ENCODE assay signal across 10 cellular contexts in genomic region chr10:80504158-80504811, GRCh38. TPM values are rescaled to one million over a fixed set of nuclear protein-coding genes. Genes with fewer than 3 reads are reported as not detected.
A peak's percentile ranks its signal among the peaks of the same experiment; 100 is the strongest.
DNase-seq lines count a peak whose midpoint lies in the region; ATAC-seq and TF ChIP-seq lines count a peak whose summit lies in the region.
"Had no signal": no experiment of that assay in that cellular context is flagged by ENCODE, and none has a peak within 500 bp of the region (broad histone marks: within the 10 kb centered on the region; RNA-seq: fewer than 3 reads in every experiment).

No MANE protein-coding gene starts in this region.

- peak overlapping the region; percentile 51 for H3K27ac ChIP-seq in CD4-positive, alpha-beta memory T cell (ENCODE audit: low read depth, low read length)
- peak overlapping the region in 1 of 2 experiments; percentile 92; a peak in 2 of 4 replicates for H3K27ac ChIP-seq in SK-N-SH (ENCODE audit: low read depth in 2 of 2, low read length in 1 of 2)

- H3F3A ChIP-seq in SK-N-SH (replicated peaks; ENCODE audit: insufficient read depth): peaks cover 40% of the 10 kb centered on the region

- TF ChIP-seq EP300 in SK-N-SH (IDR thresholded peaks at IDR 0.05; ENCODE audit: borderline replicate concordance in 1 of 2, low read depth in 1 of 2, low read length in 1 of 2): no peak

- intact Hi-C loops in CD4-positive, alpha-beta memory T cell (cut with micrococcal nuclease): loop anchor here (2.0 kb wide), 1 partner anchor 25 kb away; no protein-coding TSS in a partner anchor

- H3K9me3 ChIP-seq in CD4-positive, alpha-beta memory T cell (ENCODE audit: control insufficient read depth in 1 of 2, low read length in 2 of 2): no peaks in the 10 kb centered on the region
- H3K9me3 ChIP-seq in SK-N-SH: no peaks in the 10 kb centered on the region

- H3K4me2 ChIP-seq in SK-N-SH: no peak overlapping the region

- POLR2A ChIA-PET in CD4-positive, alpha-beta memory T cell (lab: Charles Lee; ENCODE audit: partially characterized antibody): interaction anchor here (0.7 to 11.7 kb wide), 9 partner anchors 8 to 47 kb away, joined by 3 to 713 read pairs (median 4); partner anchors contain the start of gene TSPAN14
- POLR2A ChIA-PET in SK-N-SH (lab: Yijun Ruan, JAX): interaction anchor here (1.8 kb wide), 1 partner anchor 96 kb away, joined by 6 read pairs; the partner anchor contains the start of gene PRXL2A

- no peaks in the 10 kb centered on the region for H3K27me3 ChIP-seq in CD4-positive, alpha-beta memory T cell (ENCODE audit: insufficient read depth, low read length)
- H3K27me3 ChIP-seq in SK-N-SH (ENCODE audit: insufficient read depth): no peaks in the 10 kb centered on the region

- no peaks in the 10 kb centered on the region for H3K27me3 Mint-ChIP-seq in CD4-positive, alpha-beta memory T cell
- H3K27me3 Mint-ChIP-seq in nephron (ENCODE audit: low read depth): peaks cover 3% of the 10 kb centered on the region

- H3K9me2 ChIP-seq in SK-N-SH: no peaks in the 10 kb centered on the region

- H3K79me2 ChIP-seq in SK-N-SH (ENCODE audit: insufficient read depth): peaks cover 81% of the 10 kb centered on the region

- no peak for DNase-seq in CD4-positive, alpha-beta memory T cell
- peak; percentile 75 for DNase-seq in SK-N-SH
- DNase-seq in erythroblast (lab: John Stamatoyannopoulos, UW): peak; percentile 86 to 96
- no peak for DNase-seq in KG1 (lab: John Stamatoyannopoulos, UW)
- no peak for DNase-seq in GM19240 (ENCODE audit: insufficient read length, low spot score)
- DNase-seq: central memory CD4-positive, alpha-beta T cell had no signal

- H3K4me3 Mint-ChIP-seq in CD4-positive, alpha-beta memory T cell: peak overlapping the region in 5 of 8 donors; percentile 7 to 66 (median 47)
- H3K4me3 Mint-ChIP-seq in nephron: no peak overlapping the region

- CTCF ChIA-PET in CD4-positive, alpha-beta memory T cell (lab: Charles Lee; ENCODE audit: partially characterized antibody): interaction anchor here (1.3 to 21.6 kb wide), 10 partner anchors 7 to 122 kb away, joined by 4 to 814 read pairs (median 24); partner anchors contain the start of genes PRXL2A and TSPAN14
- CTCF ChIA-PET in SK-N-SH (lab: Yijun Ruan, JAX): interaction anchor here (0.6 to 21.2 kb wide), 16 partner anchors 11 to 420 kb away, joined by 3 to 602 read pairs (median 16); partner anchors contain the start of gene TSPAN14

- H2AFZ ChIP-seq in SK-N-SH (ENCODE audit: low read depth): no peak overlapping the region

- H3K4me3 ChIP-seq in CD4-positive, alpha-beta memory T cell (ENCODE audit: low read length in 2 of 2): no peak overlapping the region
- H3K4me3 ChIP-seq in SK-N-SH (ENCODE audit: low read depth in 2 of 2, low read length in 1 of 2): no peak overlapping the region

- peaks cover 61 to 79% (median 69%) of the 10 kb centered on the region in 4 donors for H3K4me1 Mint-ChIP-seq in CD4-positive, alpha-beta memory T cell
- H3K4me1 Mint-ChIP-seq in nephron: peaks cover 73% of the 10 kb centered on the region

- H3K36me3 Mint-ChIP-seq in CD4-positive, alpha-beta memory T cell: peaks cover 19 to 66% of the 10 kb centered on the region in 2 donors
- peaks cover 21% of the 10 kb centered on the region for H3K36me3 Mint-ChIP-seq in nephron (ENCODE audit: low read depth)

- peaks cover 38% of the 10 kb centered on the region for H3K36me3 ChIP-seq in CD4-positive, alpha-beta memory T cell (ENCODE audit: insufficient read depth, low read length)
- peaks cover 0 to 4% of the 10 kb centered on the region in 2 experiments for H3K36me3 ChIP-seq in SK-N-SH (replicated peaks in 1 of 2; ENCODE audit: control insufficient read depth in 1 of 2, insufficient read depth in 2 of 2, low read length in 1 of 2)

- peak; percentile 15; the same call in 1 of the 2 replicates for TF ChIP-seq RAD21 in SK-N-SH (IDR thresholded peaks at IDR 0.05; ENCODE audit: low read length)

- WGBS in SK-N-SH (ENCODE audit: low lambda C conversion rate): 92% methylated on average over 7 of the region's 7 CpGs

- no peak overlapping the region for H3K9ac ChIP-seq in SK-N-SH

- ATAC-seq in HG03025 (IDR thresholded peaks at IDR 0.05; ENCODE audit: low FRiP score, unreplicated experiment): no peak
- ATAC-seq in HG02938 (IDR thresholded peaks at IDR 0.05; ENCODE audit: unreplicated experiment): no peak

- no peak for TF ChIP-seq CTCF in SK-N-SH (IDR thresholded peaks at IDR 0.05)
- TF ChIP-seq CTCF in nephron (IDR thresholded peaks at IDR 0.05; ENCODE audit: unreplicated experiment in 3 of 3): no peak

- H3K4me1 ChIP-seq in CD4-positive, alpha-beta memory T cell (ENCODE audit: insufficient read depth, low read length): peaks cover 69% of the 10 kb centered on the region
- H3K4me1 ChIP-seq in SK-N-SH (ENCODE audit: control insufficient read depth in 1 of 2, insufficient read depth in 2 of 2, low read depth in 1 of 2, low read length in 1 of 2): peaks cover 21 to 69% of the 10 kb centered on the region in 2 experiments; a peak in 3 of 4 replicates

- H3K9me3 Mint-ChIP-seq in CD4-positive, alpha-beta memory T cell: no peaks in the 10 kb centered on the region
- no peaks in the 10 kb centered on the region for H3K9me3 Mint-ChIP-seq in nephron

- no peak for TF ChIP-seq POLR2A in erythroblast (IDR thresholded peaks at IDR 0.05; ENCODE audit: low read length)

- no peaks in the 10 kb centered on the region; the same call in 1 of the 2 replicates for H4K20me1 ChIP-seq in SK-N-SH (ENCODE audit: insufficient read depth)

- peak overlapping the region; percentile 83 to 94 (median 90) for H3K27ac Mint-ChIP-seq in CD4-positive, alpha-beta memory T cell
- peak overlapping the region; percentile 62 to 93 (median 92) for H3K27ac Mint-ChIP-seq in nephron

TF ChIP-seq in SK-N-SH, 30 proteins besides CTCF, POLR2A, EP300 and RAD21:
- TF ChIP-seq JUND (IDR thresholded peaks at IDR 0.05) (no peak), PBX3 (IDR thresholded peaks at IDR 0.05) (no peak), CHD2 (IDR thresholded peaks at IDR 0.05; ENCODE audit: low read length, partially characterized antibody) (no peak), RFX5 (IDR thresholded peaks at IDR 0.05; ENCODE audit: low read length) (no peak), RXRA (IDR thresholded peaks at IDR 0.05; ENCODE audit: borderline replicate concordance, low read depth) (no peak), IRF3 (IDR thresholded peaks at IDR 0.05; ENCODE audit: low read depth, low read length) (no peak), TAF1 (IDR thresholded peaks at IDR 0.05; ENCODE audit: borderline replicate concordance, low read depth, low read length) (no peak), FOXM1 (IDR thresholded peaks at IDR 0.05; ENCODE audit: low read depth) (no peak), POLR2AphosphoS5 (IDR thresholded peaks at IDR 0.05; ENCODE audit: low read depth, low read length) (no peak), FOSL2 (IDR thresholded peaks at IDR 0.05; ENCODE audit: borderline replicate concordance, low read depth) (no peak), EZH2phosphoT487 (IDR thresholded peaks at IDR 0.05; ENCODE audit: borderline replicate concordance, low read depth) (no peak), USF1 (IDR thresholded peaks at IDR 0.05; ENCODE audit: borderline replicate concordance, low read depth) (no peak), MAX (IDR thresholded peaks at IDR 0.05; ENCODE audit: low read depth) (no peak), YY1 (IDR thresholded peaks at IDR 0.05; ENCODE audit: low read depth) (no peak), NFIC (IDR thresholded peaks at IDR 0.05; ENCODE audit: borderline replicate concordance) (no peak)
TF ChIP-seq in SK-N-SH: peak in this region for 0.

RNA-seq across cellular contexts. Expression of gene SH2D4B, which starts 33.4 kb away (rescaled TPM):
- under 1 TPM; 0.17 TPM for total RNA-seq in CD4-positive, alpha-beta memory T cell
- polyA plus RNA-seq in CD4-positive, alpha-beta memory T cell: not detected
- not detected in 2 replicates for polyA plus RNA-seq in SK-N-SH (2012; rRNA removed)
- polyA plus RNA-seq in SK-N-SH (2012; cell fraction: cytosol; rRNA removed): not detected in 2 replicates
- polyA plus RNA-seq in SK-N-SH (2012; cell fraction: nucleus; rRNA removed): not detected in 2 replicates
- polyA plus RNA-seq: urinary bladder had no signal

RNA-seq across cellular contexts. Expression of gene TSPAN14, which starts 50.2 kb away (rescaled TPM):
- total RNA-seq in CD4-positive, alpha-beta memory T cell: 100 to 1,000 TPM; 151 to 153 TPM
- 100 to 1,000 TPM; 148 to 246 TPM for polyA plus RNA-seq in CD4-positive, alpha-beta memory T cell
- 44.0 and 78.1 TPM in 2 replicates for polyA plus RNA-seq in SK-N-SH (2012; rRNA removed)
- 42.5 and 64.1 TPM in 2 replicates for polyA plus RNA-seq in SK-N-SH (2012; cell fraction: cytosol; rRNA removed)
- polyA plus RNA-seq in SK-N-SH (2012; cell fraction: nucleus; rRNA removed): 57.0 and 58.9 TPM in 2 replicates

Comparison
In these comparisons a context has a peak if more than half of its experiments do, and no peak if none do; other contexts are left out.
1. DNase-seq: peak in SK-N-SH (single experiment) and erythroblast (2 of 2); none in CD4-positive, alpha-beta memory T cell (0 of 5), KG1 (single experiment) and GM19240 (single experiment).
2. H3K4me3 Mint-ChIP-seq: peak in CD4-positive, alpha-beta memory T cell (5 of 8); none in nephron (0 of 3).